2 cellular contexts compared by ENCODE assay signal in genomic region chr7:44157116-44158059, GRCh38.
TF ChIP-seq lines count a peak whose summit lies in the region.

No MANE protein-coding gene starts in this region.

TF ChIP-seq in Ishikawa, 13 proteins besides CTCF, POLR2A, EP300 and RAD21:
- TF ChIP-seq, protein P1, sequence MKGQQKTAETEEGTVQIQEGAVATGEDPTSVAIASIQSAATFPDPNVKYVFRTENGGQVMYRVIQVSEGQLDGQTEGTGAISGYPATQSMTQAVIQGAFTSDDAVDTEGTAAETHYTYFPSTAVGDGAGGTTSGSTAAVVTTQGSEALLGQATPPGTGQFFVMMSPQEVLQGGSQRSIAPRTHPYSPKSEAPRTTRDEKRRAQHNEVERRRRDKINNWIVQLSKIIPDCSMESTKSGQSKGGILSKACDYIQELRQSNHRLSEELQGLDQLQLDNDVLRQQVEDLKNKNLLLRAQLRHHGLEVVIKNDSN (IDR thresholded peaks at IDR 0.05) = no peak
- no peak for TF ChIP-seq FOXM1 (IDR thresholded peaks at IDR 0.05; ENCODE audit: borderline replicate concordance, low read depth)
- TF ChIP-seq ZBTB7A (IDR thresholded peaks at IDR 0.05; ENCODE audit: low read depth) = no peak
- no peak for TF ChIP-seq MAX (IDR thresholded peaks at IDR 0.05)
- TF ChIP-seq, protein P2, sequence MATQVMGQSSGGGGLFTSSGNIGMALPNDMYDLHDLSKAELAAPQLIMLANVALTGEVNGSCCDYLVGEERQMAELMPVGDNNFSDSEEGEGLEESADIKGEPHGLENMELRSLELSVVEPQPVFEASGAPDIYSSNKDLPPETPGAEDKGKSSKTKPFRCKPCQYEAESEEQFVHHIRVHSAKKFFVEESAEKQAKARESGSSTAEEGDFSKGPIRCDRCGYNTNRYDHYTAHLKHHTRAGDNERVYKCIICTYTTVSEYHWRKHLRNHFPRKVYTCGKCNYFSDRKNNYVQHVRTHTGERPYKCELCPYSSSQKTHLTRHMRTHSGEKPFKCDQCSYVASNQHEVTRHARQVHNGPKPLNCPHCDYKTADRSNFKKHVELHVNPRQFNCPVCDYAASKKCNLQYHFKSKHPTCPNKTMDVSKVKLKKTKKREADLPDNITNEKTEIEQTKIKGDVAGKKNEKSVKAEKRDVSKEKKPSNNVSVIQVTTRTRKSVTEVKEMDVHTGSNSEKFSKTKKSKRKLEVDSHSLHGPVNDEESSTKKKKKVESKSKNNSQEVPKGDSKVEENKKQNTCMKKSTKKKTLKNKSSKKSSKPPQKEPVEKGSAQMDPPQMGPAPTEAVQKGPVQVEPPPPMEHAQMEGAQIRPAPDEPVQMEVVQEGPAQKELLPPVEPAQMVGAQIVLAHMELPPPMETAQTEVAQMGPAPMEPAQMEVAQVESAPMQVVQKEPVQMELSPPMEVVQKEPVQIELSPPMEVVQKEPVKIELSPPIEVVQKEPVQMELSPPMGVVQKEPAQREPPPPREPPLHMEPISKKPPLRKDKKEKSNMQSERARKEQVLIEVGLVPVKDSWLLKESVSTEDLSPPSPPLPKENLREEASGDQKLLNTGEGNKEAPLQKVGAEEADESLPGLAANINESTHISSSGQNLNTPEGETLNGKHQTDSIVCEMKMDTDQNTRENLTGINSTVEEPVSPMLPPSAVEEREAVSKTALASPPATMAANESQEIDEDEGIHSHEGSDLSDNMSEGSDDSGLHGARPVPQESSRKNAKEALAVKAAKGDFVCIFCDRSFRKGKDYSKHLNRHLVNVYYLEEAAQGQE (IDR thresholded peaks at IDR 0.05; ENCODE audit: low read depth) = no peak

TF ChIP-seq in H1, 55 proteins besides CTCF, POLR2A, EP300 and RAD21:
- TF ChIP-seq TAF1 (IDR thresholded peaks at IDR 0.05; ENCODE audit: low read depth, low read length) (no peak), CHD2 (IDR thresholded peaks at IDR 0.05; ENCODE audit: low read length) (no peak), SIX5 (IDR thresholded peaks at IDR 0.05; ENCODE audit: low read depth, low read length) (no peak), BACH1 (IDR thresholded peaks at IDR 0.05; ENCODE audit: low read length) (no peak), ATF3 (IDR thresholded peaks at IDR 0.05; ENCODE audit: insufficient read depth, low read depth, low read length) (no peak), BCL11A (IDR thresholded peaks at IDR 0.05; ENCODE audit: low read depth in 2 of 2, low read length in 2 of 2) (no peak)
- TF ChIP-seq, protein P3, sequence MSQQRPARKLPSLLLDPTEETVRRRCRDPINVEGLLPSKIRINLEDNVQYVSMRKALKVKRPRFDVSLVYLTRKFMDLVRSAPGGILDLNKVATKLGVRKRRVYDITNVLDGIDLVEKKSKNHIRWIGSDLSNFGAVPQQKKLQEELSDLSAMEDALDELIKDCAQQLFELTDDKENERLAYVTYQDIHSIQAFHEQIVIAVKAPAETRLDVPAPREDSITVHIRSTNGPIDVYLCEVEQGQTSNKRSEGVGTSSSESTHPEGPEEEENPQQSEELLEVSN (IDR thresholded peaks at IDR 0.05) = no peak
TF ChIP-seq in H1: peak in this region for 0.
